ENCODE assay signal across 1 cellular context in genomic region chr20:38369387-38369786, GRCh38.
TF ChIP-seq lines count a peak whose summit lies in the region.

No MANE protein-coding gene starts in this region.

TF ChIP-seq in K562, 482 proteins besides CTCF, POLR2A, EP300 and RAD21 (continued from another document):
- TF ChIP-seq, protein P1, sequence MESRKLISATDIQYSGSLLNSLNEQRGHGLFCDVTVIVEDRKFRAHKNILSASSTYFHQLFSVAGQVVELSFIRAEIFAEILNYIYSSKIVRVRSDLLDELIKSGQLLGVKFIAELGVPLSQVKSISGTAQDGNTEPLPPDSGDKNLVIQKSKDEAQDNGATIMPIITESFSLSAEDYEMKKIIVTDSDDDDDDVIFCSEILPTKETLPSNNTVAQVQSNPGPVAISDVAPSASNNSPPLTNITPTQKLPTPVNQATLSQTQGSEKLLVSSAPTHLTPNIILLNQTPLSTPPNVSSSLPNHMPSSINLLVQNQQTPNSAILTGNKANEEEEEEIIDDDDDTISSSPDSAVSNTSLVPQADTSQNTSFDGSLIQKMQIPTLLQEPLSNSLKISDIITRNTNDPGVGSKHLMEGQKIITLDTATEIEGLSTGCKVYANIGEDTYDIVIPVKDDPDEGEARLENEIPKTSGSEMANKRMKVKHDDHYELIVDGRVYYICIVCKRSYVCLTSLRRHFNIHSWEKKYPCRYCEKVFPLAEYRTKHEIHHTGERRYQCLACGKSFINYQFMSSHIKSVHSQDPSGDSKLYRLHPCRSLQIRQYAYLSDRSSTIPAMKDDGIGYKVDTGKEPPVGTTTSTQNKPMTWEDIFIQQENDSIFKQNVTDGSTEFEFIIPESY (CRISPR knock-in tag; IDR thresholded peaks at IDR 0.05): no peak
- TF ChIP-seq ERF (CRISPR knock-in tag; IDR thresholded peaks at IDR 0.05) (no peak), ZNF239 (CRISPR knock-in tag; IDR thresholded peaks at IDR 0.05) (no peak), ZNF436 (CRISPR knock-in tag; IDR thresholded peaks at IDR 0.05) (no peak), FOXA3 (CRISPR knock-in tag; conservative IDR thresholded peaks at IDR 0.05 in 1 of 2, IDR thresholded peaks at IDR 0.05 in 1 of 2) (no peak), XRCC3 (IDR thresholded peaks at IDR 0.05) (no peak), ETV5 (CRISPR knock-in tag; IDR thresholded peaks at IDR 0.05; ENCODE audit: low read depth) (no peak), ZNF764 (CRISPR knock-in tag; IDR thresholded peaks at IDR 0.05; ENCODE audit: low read depth) (no peak), ZNF175 (CRISPR knock-in tag; IDR thresholded peaks at IDR 0.05; ENCODE audit: low read depth) (no peak), ZNF695 (CRISPR knock-in tag; IDR thresholded peaks at IDR 0.05) (no peak), MBD1 (CRISPR knock-in tag; IDR thresholded peaks at IDR 0.05) (no peak), KDM5B (IDR thresholded peaks at IDR 0.05; ENCODE audit: insufficient replicate concordance, low read depth, low read length) (no peak), TCF7L2 (IDR thresholded peaks at IDR 0.05; ENCODE audit: low read depth, low read length) (no peak), MTF1 (CRISPR knock-in tag; IDR thresholded peaks at IDR 0.05; ENCODE audit: borderline replicate concordance) (no peak), RCOR1 (IDR thresholded peaks at IDR 0.05; ENCODE audit: borderline replicate concordance in 1 of 2, low read depth in 2 of 2, low read length in 2 of 2) (0 out of 4 replicates have a peak, but pooled peaks of 1 of the 2 experiments have one; percentile 19), ZNF644 (tag; IDR thresholded peaks at IDR 0.05; ENCODE audit: low read depth) (no peak), ZBTB8A (IDR thresholded peaks at IDR 0.05; ENCODE audit: partially characterized antibody) (no peak), MXD1 (CRISPR knock-in tag; IDR thresholded peaks at IDR 0.05; ENCODE audit: borderline replicate concordance, poor library complexity, severe bottlenecking) (no peak), IRF2 (CRISPR knock-in tag; IDR thresholded peaks at IDR 0.05) (no peak), HNRNPK (IDR thresholded peaks at IDR 0.05; ENCODE audit: low read depth, low read length, poor library complexity, severe bottlenecking) (no peak), COPS2 (conservative IDR thresholded peaks at IDR 0.05) (no peak), CCNT2 (IDR thresholded peaks at IDR 0.05; ENCODE audit: borderline replicate concordance, extremely low read depth, insufficient read length, low read depth, low read length) (no peak), NR2C2 (CRISPR knock-in tag; IDR thresholded peaks at IDR 0.05) (no peak), NR2C2 (tag; IDR thresholded peaks at IDR 0.05) (peak; percentile 88), ZBTB2 (IDR thresholded peaks at IDR 0.05) (no peak), CREM (IDR thresholded peaks at IDR 0.05; ENCODE audit: low read depth) (peak; percentile 38; the same call in 1 of the 2 replicates), SMARCA5 (IDR thresholded peaks at IDR 0.05) (no peak), RUNX1 (IDR thresholded peaks at IDR 0.05; ENCODE audit: low read depth) (no peak), PRPF4 (IDR thresholded peaks at IDR 0.05; ENCODE audit: insufficient read depth, low read depth, low read length, poor library complexity, severe bottlenecking) (no peak), MCM5 (IDR thresholded peaks at IDR 0.05; ENCODE audit: low read depth) (no peak), CHD1 (IDR thresholded peaks at IDR 0.05; ENCODE audit: low read length) (no peak), YBX1 (IDR thresholded peaks at IDR 0.05) (no peak), ARNT (IDR thresholded peaks at IDR 0.05) (no peak), TOE1 (IDR thresholded peaks at IDR 0.05; ENCODE audit: borderline replicate concordance) (no peak), TOE1 (CRISPR knock-in tag; IDR thresholded peaks at IDR 0.05; ENCODE audit: borderline replicate concordance, low read depth) (no peak), KAT2B (IDR thresholded peaks at IDR 0.05; ENCODE audit: low read depth, low read length) (no peak), SP1 (CRISPR knock-in tag; IDR thresholded peaks at IDR 0.05) (no peak), FOS (IDR thresholded peaks at IDR 0.05; ENCODE audit: extremely low read depth, insufficient read length) (peak; percentile 53), ZNF655 (CRISPR knock-in tag; IDR thresholded peaks at IDR 0.05) (no peak), XRCC4 (IDR thresholded peaks at IDR 0.05; ENCODE audit: extremely low read depth, insufficient read depth, insufficient read length) (no peak)
- TF ChIP-seq, protein P2, sequence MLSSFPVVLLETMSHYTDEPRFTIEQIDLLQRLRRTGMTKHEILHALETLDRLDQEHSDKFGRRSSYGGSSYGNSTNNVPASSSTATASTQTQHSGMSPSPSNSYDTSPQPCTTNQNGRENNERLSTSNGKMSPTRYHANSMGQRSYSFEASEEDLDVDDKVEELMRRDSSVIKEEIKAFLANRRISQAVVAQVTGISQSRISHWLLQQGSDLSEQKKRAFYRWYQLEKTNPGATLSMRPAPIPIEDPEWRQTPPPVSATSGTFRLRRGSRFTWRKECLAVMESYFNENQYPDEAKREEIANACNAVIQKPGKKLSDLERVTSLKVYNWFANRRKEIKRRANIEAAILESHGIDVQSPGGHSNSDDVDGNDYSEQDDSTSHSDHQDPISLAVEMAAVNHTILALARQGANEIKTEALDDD (IDR thresholded peaks at IDR 0.05): no peak
- TF ChIP-seq, protein P3, sequence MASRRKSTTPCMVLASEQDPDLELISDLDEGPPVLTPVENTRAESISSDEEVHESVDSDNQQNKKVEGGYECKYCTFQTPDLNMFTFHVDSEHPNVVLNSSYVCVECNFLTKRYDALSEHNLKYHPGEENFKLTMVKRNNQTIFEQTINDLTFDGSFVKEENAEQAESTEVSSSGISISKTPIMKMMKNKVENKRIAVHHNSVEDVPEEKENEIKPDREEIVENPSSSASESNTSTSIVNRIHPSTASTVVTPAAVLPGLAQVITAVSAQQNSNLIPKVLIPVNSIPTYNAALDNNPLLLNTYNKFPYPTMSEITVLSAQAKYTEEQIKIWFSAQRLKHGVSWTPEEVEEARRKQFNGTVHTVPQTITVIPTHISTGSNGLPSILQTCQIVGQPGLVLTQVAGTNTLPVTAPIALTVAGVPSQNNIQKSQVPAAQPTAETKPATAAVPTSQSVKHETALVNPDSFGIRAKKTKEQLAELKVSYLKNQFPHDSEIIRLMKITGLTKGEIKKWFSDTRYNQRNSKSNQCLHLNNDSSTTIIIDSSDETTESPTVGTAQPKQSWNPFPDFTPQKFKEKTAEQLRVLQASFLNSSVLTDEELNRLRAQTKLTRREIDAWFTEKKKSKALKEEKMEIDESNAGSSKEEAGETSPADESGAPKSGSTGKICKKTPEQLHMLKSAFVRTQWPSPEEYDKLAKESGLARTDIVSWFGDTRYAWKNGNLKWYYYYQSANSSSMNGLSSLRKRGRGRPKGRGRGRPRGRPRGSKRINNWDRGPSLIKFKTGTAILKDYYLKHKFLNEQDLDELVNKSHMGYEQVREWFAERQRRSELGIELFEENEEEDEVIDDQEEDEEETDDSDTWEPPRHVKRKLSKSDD (conservative IDR thresholded peaks at IDR 0.05; ENCODE audit: low read length): no peak
- TF ChIP-seq, protein P4, sequence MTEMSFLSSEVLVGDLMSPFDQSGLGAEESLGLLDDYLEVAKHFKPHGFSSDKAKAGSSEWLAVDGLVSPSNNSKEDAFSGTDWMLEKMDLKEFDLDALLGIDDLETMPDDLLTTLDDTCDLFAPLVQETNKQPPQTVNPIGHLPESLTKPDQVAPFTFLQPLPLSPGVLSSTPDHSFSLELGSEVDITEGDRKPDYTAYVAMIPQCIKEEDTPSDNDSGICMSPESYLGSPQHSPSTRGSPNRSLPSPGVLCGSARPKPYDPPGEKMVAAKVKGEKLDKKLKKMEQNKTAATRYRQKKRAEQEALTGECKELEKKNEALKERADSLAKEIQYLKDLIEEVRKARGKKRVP (CRISPR knock-in tag; IDR thresholded peaks at IDR 0.05): no peak
- TF ChIP-seq, protein P5, sequence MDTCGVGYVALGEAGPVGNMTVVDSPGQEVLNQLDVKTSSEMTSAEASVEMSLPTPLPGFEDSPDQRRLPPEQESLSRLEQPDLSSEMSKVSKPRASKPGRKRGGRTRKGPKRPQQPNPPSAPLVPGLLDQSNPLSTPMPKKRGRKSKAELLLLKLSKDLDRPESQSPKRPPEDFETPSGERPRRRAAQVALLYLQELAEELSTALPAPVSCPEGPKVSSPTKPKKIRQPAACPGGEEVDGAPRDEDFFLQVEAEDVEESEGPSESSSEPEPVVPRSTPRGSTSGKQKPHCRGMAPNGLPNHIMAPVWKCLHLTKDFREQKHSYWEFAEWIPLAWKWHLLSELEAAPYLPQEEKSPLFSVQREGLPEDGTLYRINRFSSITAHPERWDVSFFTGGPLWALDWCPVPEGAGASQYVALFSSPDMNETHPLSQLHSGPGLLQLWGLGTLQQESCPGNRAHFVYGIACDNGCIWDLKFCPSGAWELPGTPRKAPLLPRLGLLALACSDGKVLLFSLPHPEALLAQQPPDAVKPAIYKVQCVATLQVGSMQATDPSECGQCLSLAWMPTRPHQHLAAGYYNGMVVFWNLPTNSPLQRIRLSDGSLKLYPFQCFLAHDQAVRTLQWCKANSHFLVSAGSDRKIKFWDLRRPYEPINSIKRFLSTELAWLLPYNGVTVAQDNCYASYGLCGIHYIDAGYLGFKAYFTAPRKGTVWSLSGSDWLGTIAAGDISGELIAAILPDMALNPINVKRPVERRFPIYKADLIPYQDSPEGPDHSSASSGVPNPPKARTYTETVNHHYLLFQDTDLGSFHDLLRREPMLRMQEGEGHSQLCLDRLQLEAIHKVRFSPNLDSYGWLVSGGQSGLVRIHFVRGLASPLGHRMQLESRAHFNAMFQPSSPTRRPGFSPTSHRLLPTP (IDR thresholded peaks at IDR 0.05; ENCODE audit: borderline replicate concordance, extremely low read depth, insufficient read length): no peak
- TF ChIP-seq, protein P6, sequence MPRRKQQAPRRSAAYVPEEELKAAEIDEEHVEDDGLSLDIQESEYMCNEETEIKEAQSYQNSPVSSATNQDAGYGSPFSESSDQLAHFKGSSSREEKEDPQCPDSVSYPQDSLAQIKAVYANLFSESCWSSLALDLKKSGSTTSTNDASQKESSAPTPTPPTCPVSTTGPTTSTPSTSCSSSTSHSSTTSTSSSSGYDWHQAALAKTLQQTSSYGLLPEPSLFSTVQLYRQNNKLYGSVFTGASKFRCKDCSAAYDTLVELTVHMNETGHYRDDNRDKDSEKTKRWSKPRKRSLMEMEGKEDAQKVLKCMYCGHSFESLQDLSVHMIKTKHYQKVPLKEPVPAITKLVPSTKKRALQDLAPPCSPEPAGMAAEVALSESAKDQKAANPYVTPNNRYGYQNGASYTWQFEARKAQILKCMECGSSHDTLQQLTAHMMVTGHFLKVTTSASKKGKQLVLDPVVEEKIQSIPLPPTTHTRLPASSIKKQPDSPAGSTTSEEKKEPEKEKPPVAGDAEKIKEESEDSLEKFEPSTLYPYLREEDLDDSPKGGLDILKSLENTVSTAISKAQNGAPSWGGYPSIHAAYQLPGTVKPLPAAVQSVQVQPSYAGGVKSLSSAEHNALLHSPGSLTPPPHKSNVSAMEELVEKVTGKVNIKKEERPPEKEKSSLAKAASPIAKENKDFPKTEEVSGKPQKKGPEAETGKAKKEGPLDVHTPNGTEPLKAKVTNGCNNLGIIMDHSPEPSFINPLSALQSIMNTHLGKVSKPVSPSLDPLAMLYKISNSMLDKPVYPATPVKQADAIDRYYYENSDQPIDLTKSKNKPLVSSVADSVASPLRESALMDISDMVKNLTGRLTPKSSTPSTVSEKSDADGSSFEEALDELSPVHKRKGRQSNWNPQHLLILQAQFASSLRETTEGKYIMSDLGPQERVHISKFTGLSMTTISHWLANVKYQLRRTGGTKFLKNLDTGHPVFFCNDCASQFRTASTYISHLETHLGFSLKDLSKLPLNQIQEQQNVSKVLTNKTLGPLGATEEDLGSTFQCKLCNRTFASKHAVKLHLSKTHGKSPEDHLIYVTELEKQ (CRISPR knock-in tag; IDR thresholded peaks at IDR 0.05): no peak
- TF ChIP-seq, protein P7, sequence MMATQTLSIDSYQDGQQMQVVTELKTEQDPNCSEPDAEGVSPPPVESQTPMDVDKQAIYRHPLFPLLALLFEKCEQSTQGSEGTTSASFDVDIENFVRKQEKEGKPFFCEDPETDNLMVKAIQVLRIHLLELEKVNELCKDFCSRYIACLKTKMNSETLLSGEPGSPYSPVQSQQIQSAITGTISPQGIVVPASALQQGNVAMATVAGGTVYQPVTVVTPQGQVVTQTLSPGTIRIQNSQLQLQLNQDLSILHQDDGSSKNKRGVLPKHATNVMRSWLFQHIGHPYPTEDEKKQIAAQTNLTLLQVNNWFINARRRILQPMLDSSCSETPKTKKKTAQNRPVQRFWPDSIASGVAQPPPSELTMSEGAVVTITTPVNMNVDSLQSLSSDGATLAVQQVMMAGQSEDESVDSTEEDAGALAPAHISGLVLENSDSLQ (IDR thresholded peaks at IDR 0.05): peak; percentile 96
